ENCODE assay signal across 8 cellular contexts in genomic region chr4:25172964-25173917, GRCh38. TPM values are rescaled to one million over a fixed set of nuclear protein-coding genes. Genes with fewer than 3 reads are reported as not detected.
DNase-seq lines count a peak whose midpoint lies in the region; ATAC-seq and TF ChIP-seq lines count a peak whose summit lies in the region.

No MANE protein-coding gene starts in this region.

- H3K9me3 ChIP-seq in skeletal muscle tissue (ENCODE audit: control insufficient read depth in 3 of 3, low read length in 3 of 3): no peaks in the 10 kb centered on the region

- H3K36me3 ChIP-seq in skeletal muscle tissue (ENCODE audit: control insufficient read depth in 3 of 3, insufficient read depth in 3 of 3, low read length in 3 of 3) (no peaks in the 10 kb centered on the region), H7 (replicated peaks; ENCODE audit: control insufficient read depth, insufficient read depth, low read length) (no peaks in the 10 kb centered on the region)

- no peak overlapping the region for H3K4me3 ChIP-seq in skeletal muscle tissue (ENCODE audit: low read length in 3 of 3)
- H3K4me3 ChIP-seq in H7 (ENCODE audit: insufficient read depth, low read depth, low read length): no peak overlapping the region

- no peak overlapping the region for H3K27ac Mint-ChIP-seq in glutamatergic neuron (ENCODE audit: unreplicated experiment)

- H3K4me3 Mint-ChIP-seq in glutamatergic neuron (ENCODE audit: unreplicated experiment): no peak overlapping the region

- H3K4me1 ChIP-seq in skeletal muscle tissue (ENCODE audit: control insufficient read depth in 3 of 3, insufficient read depth in 3 of 3, low read length in 3 of 3): peaks cover 12 to 24% (median 12%) of the 10 kb centered on the region in 3 donors

- no peaks in the 10 kb centered on the region for H3K36me3 Mint-ChIP-seq in glutamatergic neuron (ENCODE audit: unreplicated experiment)

- peak; percentile 71 for ATAC-seq in HG02973 (IDR thresholded peaks at IDR 0.05; ENCODE audit: unreplicated experiment)
- ATAC-seq in SK-N-SH treated with all-trans-retinoic acid at 6 μM for 48 hours: peak; percentile 99

- H3K9me3 Mint-ChIP-seq in glutamatergic neuron (ENCODE audit: unreplicated experiment): no peaks in the 10 kb centered on the region

- H3K27ac ChIP-seq in skeletal muscle tissue (ENCODE audit: low read depth, low read length): peak overlapping the region; percentile 87

- POLR2A ChIA-PET in GM10248 (lab: Yijun Ruan, JAX): no interaction called here

- TF ChIP-seq CTCF in GM10248 (IDR thresholded peaks at IDR 0.05; ENCODE audit: control extremely low read depth, extremely low read depth, low read depth, missing control alignments) (no peak), glutamatergic neuron (IDR thresholded peaks at IDR 0.05; ENCODE audit: partially characterized antibody, unreplicated experiment) (no peak)

- CTCF ChIA-PET in GM10248 (lab: Yijun Ruan, JAX): interaction anchor here (0.6 to 2.3 kb wide), 7 partner anchors 11 to 139 kb away, joined by 3 to 13 read pairs (median 3); partner anchors contain the start of genes PI4K2B and ZCCHC4

- DNase-seq in GM10248 (ENCODE audit: extremely low spot score): peak; percentile 24
- DNase-seq in glomerular endothelial cell (ENCODE audit: extremely low read depth, low read depth, low spot score): peak; percentile 77
- DNase-seq in H7: no peak
- DNase-seq in glutamatergic neuron: no peak
- DNase-seq in NCI-H187 treated with DMSO at 0.1 percent for 48 hours (lab: John Stamatoyannopoulos, UW): no peak

- H3K27me3 ChIP-seq in skeletal muscle tissue (ENCODE audit: control insufficient read depth in 3 of 3, insufficient read depth in 3 of 3, low read length in 3 of 3) (no peaks in the 10 kb centered on the region), H7 (ENCODE audit: control insufficient read depth, insufficient read depth, low read length) (no peaks in the 10 kb centered on the region)

- H3K9ac ChIP-seq in skeletal muscle tissue (ENCODE audit: low read depth in 1 of 3, low read length in 3 of 3): no peak overlapping the region

- peaks cover 1% of the 10 kb centered on the region for H3K27me3 Mint-ChIP-seq in glutamatergic neuron (ENCODE audit: unreplicated experiment)

- H3K4me1 Mint-ChIP-seq in glutamatergic neuron (ENCODE audit: low read depth, unreplicated experiment): peaks cover 5% of the 10 kb centered on the region

TF ChIP-seq in SK-N-SH treated with all-trans-retinoic acid at 6 μM for 48 hours, 23 proteins besides CTCF, POLR2A, EP300 and RAD21:
- TF ChIP-seq TSHZ2 (CRISPR knock-in tag; IDR thresholded peaks at IDR 0.05) (no peak), ISL1 (CRISPR knock-in tag; IDR thresholded peaks at IDR 0.05) (peak; percentile 70)

RNA-seq across cellular contexts. Expression of gene SEPSECS, which starts 13.0 kb away (rescaled TPM):
- total RNA-seq in glomerular endothelial cell (4.8 and 5.8 TPM in 2 replicates), skeletal muscle tissue (8.9 TPM), glutamatergic neuron (ENCODE audit: unreplicated experiment) (11.7 TPM)
- total RNA-seq in H7 (2014; rRNA removed; shearing (Covaris generic)): 7.3 and 8.8 TPM in 2 replicates

Comparison
In these comparisons a context has a peak if more than half of its experiments do, and no peak if none do; other contexts are left out.
1. DNase-seq: peak in GM10248 (single experiment) and glomerular endothelial cell (single experiment); none in H7 (single experiment), glutamatergic neuron (single experiment) and NCI-H187 treated with DMSO at 0.1 percent for 48 hours (single experiment).